10 cellular contexts compared by ENCODE assay signal in the genomic region with DNA sequence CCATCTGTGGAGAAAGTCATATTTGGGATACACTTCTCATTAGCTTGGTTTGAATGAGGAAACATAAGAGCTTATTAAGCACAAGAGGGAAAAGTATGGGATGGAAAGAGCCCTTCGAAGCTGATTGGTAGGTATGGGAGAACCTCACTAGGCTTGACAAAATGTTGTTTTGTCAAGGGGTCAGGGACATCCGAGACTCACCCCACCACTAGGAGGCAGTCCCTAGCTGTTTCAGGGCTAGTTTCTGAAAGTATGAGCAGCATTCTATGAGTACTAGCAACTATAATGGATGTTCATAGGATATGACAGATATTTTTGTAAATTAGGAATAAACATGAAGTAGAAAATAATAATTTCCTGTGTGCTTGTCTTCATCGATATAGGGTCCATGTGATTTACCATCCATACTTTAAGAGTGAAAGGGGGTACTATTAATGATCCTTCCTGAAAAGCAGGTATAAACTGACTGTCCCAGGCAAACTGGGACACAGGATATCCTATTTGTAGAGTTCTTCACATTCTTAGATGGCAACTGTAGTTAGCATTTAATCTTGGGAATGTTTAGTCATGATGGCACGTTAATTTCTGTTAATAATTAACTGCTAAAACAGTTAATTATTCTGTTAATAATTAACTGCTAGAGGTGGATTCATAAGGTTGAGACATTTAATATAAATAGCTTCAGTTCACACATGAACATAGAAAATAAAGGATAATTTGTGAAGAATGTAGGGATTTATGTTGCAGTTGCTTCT. TPM values are rescaled to one million over a fixed set of nuclear protein-coding genes. Genes with fewer than 3 reads are reported as not detected.
DNase-seq lines count a peak whose midpoint lies in the region; ATAC-seq and TF ChIP-seq lines count a peak whose summit lies in the region.
"Had no signal": no experiment of that assay in that cellular context is flagged by ENCODE, and none has a peak within 500 bp of the region (broad histone marks: within the 10 kb centered on the region; RNA-seq: fewer than 3 reads in every experiment).

No MANE protein-coding gene starts in this region.

- H3K9ac ChIP-seq in Loucy (ENCODE audit: low read depth, low read length, poor library complexity, severe bottlenecking): no peak overlapping the region

- H3K4me2 ChIP-seq in Loucy (ENCODE audit: low read depth, low read length, poor library complexity, severe bottlenecking): no peak overlapping the region

- no peak for DNase-seq in left ventricle myocardium inferior
- DNase-seq in cardiac septum (ENCODE audit: low spot score): no peak
- DNase-seq in choroid plexus epithelial cell (ENCODE audit: low read depth): no peak
- no peak for DNase-seq in right cardiac atrium
- DNase-seq in aorta: no peak
- DNase-seq: activated naive CD4-positive, alpha-beta T cell; NCI-H446 treated with DMSO at 0.1 percent for 48 hours had no signal

- no peaks in the 10 kb centered on the region for H4K20me1 ChIP-seq in Loucy (ENCODE audit: insufficient read depth, low read length, poor library complexity, severe bottlenecking)

- no peak overlapping the region for H3K27ac ChIP-seq in left ventricle myocardium inferior (replicated peaks)
- no peak overlapping the region for H3K27ac ChIP-seq in right cardiac atrium (ENCODE audit: low read length)
- H3K27ac ChIP-seq in aorta (ENCODE audit: low read depth in 1 of 2, low read length in 2 of 2): no peak overlapping the region

- H2AFZ ChIP-seq in Loucy (ENCODE audit: low read length): peak overlapping the region; percentile 51; the same call in 1 of the 2 replicates

- no peak overlapping the region for H3K4me3 ChIP-seq in left ventricle myocardium inferior
- no peak overlapping the region for H3K4me3 ChIP-seq in Loucy (ENCODE audit: low read length, poor library complexity, severe bottlenecking)
- no peak overlapping the region for H3K4me3 ChIP-seq in choroid plexus epithelial cell (ENCODE audit: low read depth, low read length)
- no peak overlapping the region for H3K4me3 ChIP-seq in right cardiac atrium (ENCODE audit: low read length)
- no peak overlapping the region for H3K4me3 ChIP-seq in aorta (ENCODE audit: low read length in 2 of 2)

- 74% methylated on average over 4 of the region's 4 CpGs for WGBS in right cardiac atrium
- WGBS in aorta, 2 donors: 74 to 80% methylated on average over 4 of the region's 4 CpGs

- ATAC-seq in HG03469 (IDR thresholded peaks at IDR 0.05; ENCODE audit: unreplicated experiment): no peak
- no peak for ATAC-seq in right cardiac atrium
- ATAC-seq in aorta (ENCODE audit: low FRiP score): no peak
- ATAC-seq in HG03025 (IDR thresholded peaks at IDR 0.05; ENCODE audit: low FRiP score, unreplicated experiment): no peak

- H3K27me3 ChIP-seq in left ventricle myocardium inferior (ENCODE audit: low read depth) (peaks cover 61% of the 10 kb centered on the region), Loucy (ENCODE audit: insufficient read depth, low read length, poor library complexity, severe bottlenecking) (no peaks in the 10 kb centered on the region), right cardiac atrium (ENCODE audit: control insufficient read depth, insufficient read depth) (no peaks in the 10 kb centered on the region), aorta (ENCODE audit: control insufficient read depth in 1 of 2, insufficient read depth in 2 of 2, low read length in 1 of 2) (peaks cover 0 to 2% of the 10 kb centered on the region in 2 donors)

- no peaks in the 10 kb centered on the region for H3K9me3 ChIP-seq in left ventricle myocardium inferior (replicated peaks)
- no peaks in the 10 kb centered on the region for H3K9me3 ChIP-seq in Loucy (ENCODE audit: insufficient read depth, low read depth, low read length)
- no peaks in the 10 kb centered on the region for H3K9me3 ChIP-seq in right cardiac atrium (ENCODE audit: control insufficient read depth, low read length)
- no peaks in the 10 kb centered on the region for H3K9me3 ChIP-seq in aorta (ENCODE audit: control insufficient read depth, low read length)

- TF ChIP-seq CTCF in left ventricle myocardium inferior (IDR thresholded peaks at IDR 0.05; ENCODE audit: borderline replicate concordance) (peak; percentile 23), Loucy (conservative IDR thresholded peaks at IDR 0.05; ENCODE audit: low read length) (peak; percentile 93), choroid plexus epithelial cell (conservative IDR thresholded peaks at IDR 0.05; ENCODE audit: low read depth, low read length) (peak; percentile 61)

- no peaks in the 10 kb centered on the region for H3K9me2 ChIP-seq in Loucy (replicated peaks; ENCODE audit: low read depth, low read length)

- H3K79me2 ChIP-seq in Loucy (ENCODE audit: insufficient read depth, low read length): no peaks in the 10 kb centered on the region

- no peaks in the 10 kb centered on the region for H3K36me3 ChIP-seq in left ventricle myocardium inferior
- H3K36me3 ChIP-seq in Loucy (ENCODE audit: insufficient read depth, low read length): no peaks in the 10 kb centered on the region
- no peaks in the 10 kb centered on the region for H3K36me3 ChIP-seq in aorta (ENCODE audit: control insufficient read depth in 1 of 2, insufficient read depth in 2 of 2, low read length in 1 of 2)

- H3F3A ChIP-seq in Loucy (ENCODE audit: low read depth): no peaks in the 10 kb centered on the region

- H3K4me1 ChIP-seq in left ventricle myocardium inferior: no peaks in the 10 kb centered on the region
- H3K4me1 ChIP-seq in Loucy (ENCODE audit: insufficient read depth, low read length, poor library complexity, severe bottlenecking): peaks cover 3% of the 10 kb centered on the region
- H3K4me1 ChIP-seq in right cardiac atrium (ENCODE audit: control insufficient read depth, insufficient read depth, low read length): no peaks in the 10 kb centered on the region
- H3K4me1 ChIP-seq in aorta (ENCODE audit: control insufficient read depth in 1 of 2, insufficient read depth in 2 of 2, low read length in 2 of 2): no peaks in the 10 kb centered on the region

- intact Hi-C loops in left ventricle myocardium inferior (cut with micrococcal nuclease) (no loop called here), cardiac septum (cut with DNase I) (no loop called here), right cardiac atrium (cut with DNase I) (no loop called here), aorta (cut with DNase I) (no loop called here)

RNA-seq across cellular contexts. Expression of gene OTX1, which starts 28.4 kb away (rescaled TPM):
- total RNA-seq in left ventricle myocardium inferior (not detected), cardiac septum (not detected), right cardiac atrium (not detected), aorta (not detected)
- polyA plus RNA-seq in right cardiac atrium (not detected), aorta (not detected)

Comparison
In these comparisons a context has a peak if more than half of its experiments do, and no peak if none do; other contexts are left out.
1. CTCF ChIP-seq: peak in every context shown above with its lines; median percentile 93 in Loucy; 61 in choroid plexus epithelial cell; 23 in left ventricle myocardium inferior.